9 cellular contexts compared by ENCODE assay signal in the genomic region with DNA sequence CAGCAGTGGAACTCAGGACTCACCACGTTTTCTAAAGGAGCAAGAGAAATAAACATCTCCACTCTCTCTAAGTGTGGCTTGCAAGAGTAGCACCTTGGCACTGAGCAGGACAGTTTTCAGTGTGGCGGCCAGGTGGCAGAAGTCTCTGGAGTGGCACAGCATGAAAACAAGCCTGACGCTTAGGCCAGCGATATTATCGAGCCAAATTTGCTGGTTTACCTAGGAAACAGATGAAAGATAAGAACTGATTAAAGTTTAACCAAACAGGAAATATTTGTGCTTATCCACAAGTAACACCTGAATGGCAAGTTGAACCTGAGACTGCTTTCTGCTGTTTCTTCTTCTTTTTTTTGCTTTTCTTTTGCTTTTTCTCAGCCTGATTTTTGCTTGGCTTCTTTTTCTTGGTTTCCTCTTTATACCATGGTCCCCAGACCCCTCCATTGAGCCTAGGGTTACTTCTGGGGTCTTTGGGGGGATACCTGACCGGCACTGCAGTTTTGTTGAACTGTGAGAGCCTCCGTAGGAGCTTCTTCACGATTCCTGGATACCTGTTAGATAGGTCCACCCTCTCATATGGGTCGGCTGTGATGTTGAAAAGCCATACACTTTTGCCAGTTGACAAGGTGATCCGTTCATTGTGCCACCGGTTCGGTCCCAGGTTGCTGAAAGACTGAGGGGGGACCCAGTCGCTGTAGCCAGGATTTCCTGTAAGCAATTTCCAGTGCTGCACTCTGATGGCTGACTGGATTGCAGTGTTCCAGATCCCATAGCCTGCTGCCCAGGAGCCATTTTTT.
DNase-seq lines count a peak whose midpoint lies in the region; ATAC-seq, FAIRE-seq and TF ChIP-seq lines count a peak whose summit lies in the region.
"Had no signal": no experiment of that assay in that cellular context is flagged by ENCODE, and none has a peak within 500 bp of the region (broad histone marks: within the 10 kb centered on the region; RNA-seq: fewer than 3 reads in every experiment).

No MANE protein-coding gene starts in this region.

- H3K4me1 ChIP-seq in mammary epithelial cell (ENCODE audit: insufficient read depth, low read length) = peaks cover 9% of the 10 kb centered on the region

- DNase-seq in T-cell (peak; percentile 49 to 83 (median 70)), mammary epithelial cell (no peak), DMS153 treated with DMSO at 0.1 percent for 48 hours (lab: John Stamatoyannopoulos, UW; ENCODE audit: unreplicated experiment) (no peak), urothelium cell line (ENCODE audit: low spot score) (no peak), lower leg skin (ENCODE audit: low spot score in 2 of 2) (no peak)
- peak in 3 of 4 experiments; percentile 11 to 28 (median 24) for DNase-seq in stimulated activated CD4-positive, alpha-beta T cell treated with anti-CD3 and anti-CD28 coated beads, Interleukin-1b, Interleukin-23, amount 100 ng/mL, for 24 hours (ENCODE audit: low read depth in 4 of 4, low spot score in 1 of 4)

- no peaks in the 10 kb centered on the region for H3K79me2 ChIP-seq in mammary epithelial cell (ENCODE audit: insufficient read depth, low read length)

- POLR2A ChIA-PET in T-cell (lab: Charles Lee) = interaction anchor here in 1 of 2 donors (0.7 kb wide), 1 partner anchor 17 kb away, joined by 3 read pairs; no protein-coding TSS in a partner anchor

- TSS peak; percentile 21 for BruUV-seq in mammary epithelial cell (replicated peaks; lab: Mats Ljungman, UMichigan)

- no peaks in the 10 kb centered on the region for H3K9me3 ChIP-seq in mammary epithelial cell (replicated peaks; ENCODE audit: insufficient read depth, low read length)

- H3K36me3 Mint-ChIP-seq in T-cell = no peaks in the 10 kb centered on the region

- no peaks in the 10 kb centered on the region for H3K27me3 ChIP-seq in mammary epithelial cell (ENCODE audit: insufficient read depth, low read length)

- H3K9ac ChIP-seq in mammary epithelial cell (ENCODE audit: insufficient read depth, low read length) = no peak overlapping the region

- peak overlapping the region; percentile 96 to 97 for H3K27ac Mint-ChIP-seq in T-cell

- H3K9me3 Mint-ChIP-seq in T-cell = no peaks in the 10 kb centered on the region

- intact Hi-C loops in mammary epithelial cell (cut with micrococcal nuclease) (no loop called here), lower leg skin (cut with DNase I; ENCODE audit: low total_unique reads) (no loop called here)

- no peak for TF ChIP-seq POLR2A in lower leg skin (IDR thresholded peaks at IDR 0.05)

- H3K4me2 ChIP-seq in mammary epithelial cell (ENCODE audit: insufficient read depth, low read depth, low read length) = no peak overlapping the region

- no peaks in the 10 kb centered on the region for H4K20me1 ChIP-seq in mammary epithelial cell (ENCODE audit: insufficient read depth, low read length)

- no peak overlapping the region for H2AFZ ChIP-seq in mammary epithelial cell (ENCODE audit: low read depth, low read length)

- no peaks in the 10 kb centered on the region for H3K27me3 Mint-ChIP-seq in T-cell

- FAIRE-seq in urothelium cell line (lab: Jason Lieb, UNC) = no peak

- H3K4me3 Mint-ChIP-seq in T-cell = peak overlapping the region; percentile 28 to 72 (median 57)

- no peak overlapping the region for H3K4me3 ChIP-seq in mammary epithelial cell (replicated peaks in 1 of 3; ENCODE audit: insufficient read depth in 1 of 3, low read depth in 2 of 3, low read length in 3 of 3)
- no peak overlapping the region for H3K4me3 ChIP-seq in lower leg skin (ENCODE audit: low read depth, poor library complexity, severe bottlenecking)

- peak; percentile 31 to 62 for TF ChIP-seq CTCF in mammary epithelial cell (conservative IDR thresholded peaks at IDR 0.05 in 1 of 2, IDR thresholded peaks at IDR 0.05 in 1 of 2; ENCODE audit: extremely low read depth in 1 of 2, insufficient read depth in 1 of 2, low read depth in 1 of 2, low read length in 2 of 2)
- no peak for TF ChIP-seq CTCF in lower leg skin (IDR thresholded peaks at IDR 0.05)

- peaks cover 12% of the 10 kb centered on the region for H3K36me3 ChIP-seq in mammary epithelial cell (ENCODE audit: insufficient read depth, low read length)

- dilution Hi-C loops in mammary epithelial cell (cut with HindIII; ENCODE audit: low sequenced_read_pairs) = no loop called here

- WGBS in mammary epithelial cell (ENCODE audit: low coverage, missing lambda C conversion rate) = 67% methylated on average over 11 of the region's 13 CpGs
- 71 to 80% methylated on average over 13 of the region's 13 CpGs for WGBS in lower leg skin, 2 donors

- ATAC-seq in GM19025 (IDR thresholded peaks at IDR 0.05; ENCODE audit: low read depth, unreplicated experiment) = peak; percentile 29
- ATAC-seq in T-cell (replicated peaks in 1 of 4) = peak; percentile 79 to 83 (median 80)
- no peak for ATAC-seq in GM19035 (IDR thresholded peaks at IDR 0.05; ENCODE audit: unreplicated experiment)

- peaks cover 76 to 80% (median 78%) of the 10 kb centered on the region in 3 donors for H3K4me1 Mint-ChIP-seq in T-cell

- H3K27ac ChIP-seq in mammary epithelial cell (ENCODE audit: insufficient read depth, low read depth, low read length) = no peak overlapping the region
- H3K27ac ChIP-seq: epithelial cell of prostate had no signal

- in situ Hi-C loops in mammary epithelial cell (cut with MboI; ENCODE audit: low sequenced_read_pairs in 2 of 2) = no loop called here

- CTCF ChIA-PET in T-cell (lab: Charles Lee) = no interaction called here
- CTCF ChIA-PET in mammary epithelial cell (lab: Charles Lee; ENCODE audit: low non-redundant PET) = interaction anchor here (0.7 kb wide), 1 partner anchor 35 kb away, joined by 3 read pairs; no protein-coding TSS in a partner anchor

Comparison
In these comparisons a context has a peak if more than half of its experiments do, and no peak if none do; other contexts are left out.
1. DNase-seq: peak in T-cell (34 of 34) and stimulated activated CD4-positive, alpha-beta T cell treated with anti-CD3 and anti-CD28 coated beads, Interleukin-1b, Interleukin-23, amount 100 ng/mL, for 24 hours (3 of 4); none in mammary epithelial cell (single experiment), DMS153 treated with DMSO at 0.1 percent for 48 hours (single experiment), urothelium cell line (single experiment) and lower leg skin (0 of 2).
2. CTCF ChIP-seq: peak in mammary epithelial cell (2 of 2); none in lower leg skin (0 of 3).